10 cellular contexts compared by ENCODE assay signal in genomic region chr15:35481992-35482391, GRCh38.
DNase-seq lines count a peak whose midpoint lies in the region; ATAC-seq, FAIRE-seq and TF ChIP-seq lines count a peak whose summit lies in the region.
"Had no signal": no experiment of that assay in that cellular context is flagged by ENCODE, and none has a peak within 500 bp of the region (broad histone marks: within the 10 kb centered on the region; RNA-seq: fewer than 3 reads in every experiment).

No MANE protein-coding gene starts in this region.

- H4K20me1 ChIP-seq in astrocyte (ENCODE audit: insufficient read depth, low read length) (no peaks in the 10 kb centered on the region), keratinocyte (ENCODE audit: control insufficient read depth, extremely low read depth, insufficient read depth, low read length) (no peaks in the 10 kb centered on the region), OCI-LY7 (ENCODE audit: insufficient read depth, low read length) (no peaks in the 10 kb centered on the region)

- intact Hi-C loops in OCI-LY7 (cut with micrococcal nuclease; ENCODE audit: unreplicated experiment) = no loop called here
- intact Hi-C loops in left ventricle myocardium superior (cut with micrococcal nuclease) = no loop called here

- H3K4me2 ChIP-seq in astrocyte (ENCODE audit: low read length) (peak overlapping the region; percentile 54), keratinocyte (ENCODE audit: control insufficient read depth, extremely low read depth, insufficient read depth, low read depth, low read length) (peak overlapping the region; percentile 56), OCI-LY7 (ENCODE audit: low read length) (no peak overlapping the region)

- H3K9me1 ChIP-seq in keratinocyte (ENCODE audit: control insufficient read depth, extremely low read depth, insufficient read depth, low read length) = no peaks in the 10 kb centered on the region

- no peak overlapping the region for H3K9ac ChIP-seq in astrocyte (ENCODE audit: low read length)
- no peak overlapping the region for H3K9ac ChIP-seq in keratinocyte (ENCODE audit: control insufficient read depth, extremely low read depth, insufficient read depth, low read length)

- H3K4me1 Mint-ChIP-seq in astrocyte (ENCODE audit: low read depth, unreplicated experiment) = peaks cover 9% of the 10 kb centered on the region

- CTCF ChIA-PET in OCI-LY7 (lab: Charles Lee; ENCODE audit: unreplicated experiment) = no interaction called here

- H3K4me3 ChIP-seq in AG10803 (ENCODE audit: low read length) = no peak overlapping the region
- H3K4me3 ChIP-seq in astrocyte (ENCODE audit: insufficient read depth, low read depth, low read length) = no peak overlapping the region
- no peak overlapping the region for H3K4me3 ChIP-seq in keratinocyte (ENCODE audit: control insufficient read depth in 2 of 3, extremely low read depth in 1 of 3, insufficient read depth in 2 of 3, low read depth in 1 of 3, low read length in 3 of 3)
- H3K4me3 ChIP-seq in OCI-LY7 (ENCODE audit: low read depth, low read length, poor library complexity, severe bottlenecking) = no peak overlapping the region

- H3K4me3 Mint-ChIP-seq in astrocyte (ENCODE audit: unreplicated experiment) = no peak overlapping the region
- H3K4me3 Mint-ChIP-seq: T-helper 1 cell treated with Interleukin-12 subunit alpha and Interleukin-12 subunit beta and Interleukin-4 antibody, amounts not matched to agents 30 μg/mL and 1 μg/mL, for 36 hours had no signal

- peak overlapping the region; percentile 66 for H3K27ac Mint-ChIP-seq in astrocyte (ENCODE audit: unreplicated experiment)
- H3K27ac Mint-ChIP-seq: T-helper 1 cell treated with Interleukin-12 subunit alpha and Interleukin-12 subunit beta and Interleukin-4 antibody, amounts not matched to agents 30 μg/mL and 1 μg/mL, for 36 hours had no signal

- peaks cover 5% of the 10 kb centered on the region for H3K36me3 Mint-ChIP-seq in astrocyte (ENCODE audit: low read depth, unreplicated experiment)

- TF ChIP-seq CTCF in AG10803 (conservative IDR thresholded peaks at IDR 0.05; ENCODE audit: low read length) (no peak), astrocyte (IDR thresholded peaks at IDR 0.05; ENCODE audit: insufficient read depth, low read depth, low read length) (no peak), keratinocyte (optimal IDR thresholded peaks at IDR 0.05 in 1 of 3, IDR thresholded peaks at IDR 0.05 in 1 of 3, conservative IDR thresholded peaks at IDR 0.05 in 1 of 3; ENCODE audit: extremely low read depth in 1 of 3, insufficient read depth in 2 of 3, low read length in 3 of 3) (no peak), OCI-LY7 (conservative IDR thresholded peaks at IDR 0.05; ENCODE audit: low read length) (no peak)

- H3K36me3 ChIP-seq in astrocyte (ENCODE audit: insufficient read depth, low read length) (no peaks in the 10 kb centered on the region), keratinocyte (ENCODE audit: control insufficient read depth in 2 of 2, extremely low read depth in 1 of 2, insufficient read depth in 2 of 2, low read length in 2 of 2) (no peaks in the 10 kb centered on the region), OCI-LY7 (ENCODE audit: insufficient read depth, low read length) (no peaks in the 10 kb centered on the region)

- dilution Hi-C loops in keratinocyte (cut with MboI; ENCODE audit: extremely low pct_ligation_motif_present, low sequenced_read_pairs) = no loop called here

- no peaks in the 10 kb centered on the region for H3K27me3 Mint-ChIP-seq in astrocyte (ENCODE audit: low read depth, unreplicated experiment)

- no peaks in the 10 kb centered on the region for H3K9me2 ChIP-seq in OCI-LY7 (ENCODE audit: insufficient read depth, low read length)

- H3K4me1 ChIP-seq in astrocyte (ENCODE audit: insufficient read depth, low read length) (peaks cover 8% of the 10 kb centered on the region), keratinocyte (ENCODE audit: control insufficient read depth, extremely low read depth, insufficient read depth, low read length) (peaks cover 23% of the 10 kb centered on the region), OCI-LY7 (ENCODE audit: insufficient read depth, low read length, poor library complexity, severe bottlenecking) (no peaks in the 10 kb centered on the region)

- H2AFZ ChIP-seq in astrocyte (ENCODE audit: low read depth, low read length) (no peak overlapping the region), keratinocyte (ENCODE audit: control insufficient read depth, low read length) (no peak overlapping the region), OCI-LY7 (ENCODE audit: low read length) (no peak overlapping the region)

- H3K9me3 ChIP-seq in astrocyte (ENCODE audit: insufficient read depth, low read depth, low read length) (peaks cover 4% of the 10 kb centered on the region), keratinocyte (ENCODE audit: control insufficient read depth, low read depth, low read length) (no peaks in the 10 kb centered on the region), OCI-LY7 (ENCODE audit: low read length) (no peaks in the 10 kb centered on the region)

- H3K9me3 Mint-ChIP-seq in astrocyte (ENCODE audit: unreplicated experiment) = peaks cover 10% of the 10 kb centered on the region

- DNase-seq in AG10803 (ENCODE audit: low read depth) (peak; percentile 50), HK-2 (ENCODE audit: unreplicated experiment) (peak; percentile 25), astrocyte (ENCODE audit: low read depth) (peak; percentile 77), keratinocyte (ENCODE audit: low read depth, low spot score) (peak; percentile 94), OCI-LY7 (ENCODE audit: low spot score) (no peak), left ventricle myocardium superior (no peak)
- DNase-seq: NCI-H1092 treated with DMSO at 0.1 percent for 48 hours had no signal

- ATAC-seq in HG02938 (IDR thresholded peaks at IDR 0.05; ENCODE audit: unreplicated experiment) (no peak), GM19463 (IDR thresholded peaks at IDR 0.05; ENCODE audit: unreplicated experiment) (no peak), left ventricle myocardium superior (no peak)

- no TSS peak for BruUV-seq in OCI-LY7 (replicated peaks; lab: Mats Ljungman, UMichigan)

- H3K79me2 ChIP-seq in astrocyte (ENCODE audit: insufficient read depth, low read length) (no peaks in the 10 kb centered on the region), keratinocyte (ENCODE audit: control insufficient read depth, insufficient read depth, low read length) (no peaks in the 10 kb centered on the region), OCI-LY7 (ENCODE audit: insufficient read depth, low read depth, low read length) (no peaks in the 10 kb centered on the region)

- POLR2A ChIA-PET in OCI-LY7 (lab: Charles Lee) = interaction anchor here (0.9 kb wide), 1 partner anchor 1439 kb away, joined by 3 read pairs; no protein-coding TSS in a partner anchor

- no peaks in the 10 kb centered on the region for H3K27me3 ChIP-seq in astrocyte (ENCODE audit: insufficient read depth, low read length)
- no peaks in the 10 kb centered on the region for H3K27me3 ChIP-seq in keratinocyte (ENCODE audit: control insufficient read depth, extremely low read depth, insufficient read depth, low read length)

- FAIRE-seq in astrocyte (lab: Jason Lieb, UNC) (peak; percentile 73), keratinocyte (lab: Jason Lieb, UNC) (peak; percentile 98)

- H3K27ac ChIP-seq in astrocyte (ENCODE audit: low read depth, low read length) (no peak overlapping the region), keratinocyte (ENCODE audit: control insufficient read depth, insufficient read depth, low read length) (peak overlapping the region; percentile 25), OCI-LY7 (ENCODE audit: low read depth, low read length, poor library complexity, severe bottlenecking) (no peak overlapping the region)

Comparison
In these comparisons a context has a peak if more than half of its experiments do, and no peak if none do; other contexts are left out.
1. DNase-seq: peak in AG10803 (single experiment), HK-2 (single experiment), astrocyte (single experiment) and keratinocyte (single experiment); none in OCI-LY7 (single experiment) and left ventricle myocardium superior (single experiment).